19 cellular contexts compared by ENCODE assay signal in the genomic region with DNA sequence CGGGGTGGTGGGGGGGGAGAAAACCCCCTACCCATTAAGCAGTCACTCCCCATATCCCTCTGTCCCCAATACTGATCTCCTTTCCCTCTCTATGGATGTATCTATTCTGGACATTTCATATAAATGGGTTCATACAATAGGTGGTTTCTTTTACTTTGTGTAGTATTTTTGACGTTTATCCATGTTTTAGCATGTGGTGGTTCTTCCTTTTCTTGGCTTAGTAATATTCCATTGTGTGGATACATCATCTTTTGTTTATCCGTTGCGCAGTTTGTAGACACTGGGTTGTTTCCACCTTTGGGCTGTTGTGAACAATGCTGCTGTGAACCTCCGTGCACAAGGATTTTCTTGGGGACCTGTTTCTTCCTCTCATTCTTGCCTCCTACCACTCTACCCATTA. TPM values are rescaled to one million over a fixed set of nuclear protein-coding genes. Genes with fewer than 3 reads are reported as not detected.
A peak's percentile ranks its signal among the peaks of the same experiment; 100 is the strongest.
DNase-seq lines count a peak whose midpoint lies in the region; ATAC-seq, FAIRE-seq and TF ChIP-seq lines count a peak whose summit lies in the region.
"Had no signal": no experiment of that assay in that cellular context is flagged by ENCODE, and none has a peak within 500 bp of the region (broad histone marks: within the 10 kb centered on the region; RNA-seq: fewer than 3 reads in every experiment).

No MANE protein-coding gene starts in this region.

- no peak overlapping the region for H3K4me3 Mint-ChIP-seq in activated CD4-positive, alpha-beta T cell treated with anti-CD3 and anti-CD28 coated beads, Interleukin-2, amount 10 ng/mL, durations not matched to agents 24 days and 14 days
- H3K4me3 Mint-ChIP-seq: B cell; CD8-positive, alpha-beta T cell had no signal

- 95 to 96% methylated on average over 5 of the region's 5 CpGs for WGBS in heart right ventricle, 2 donors

- H3K9ac ChIP-seq in rectal smooth muscle tissue (ENCODE audit: low read length), result no peak overlapping the region

- H3K4me3 ChIP-seq in left ventricle myocardium inferior (no peak overlapping the region), heart right ventricle (no peak overlapping the region), bronchial epithelial cell (ENCODE audit: low read depth, low read length) (no peak overlapping the region), rectal smooth muscle tissue (ENCODE audit: low read length) (no peak overlapping the region)
- H3K4me3 ChIP-seq: SJCRH30 had no signal

- H3K4me1 Mint-ChIP-seq in activated CD4-positive, alpha-beta T cell treated with anti-CD3 and anti-CD28 coated beads, Interleukin-2, amount 10 ng/mL, durations not matched to agents 24 days and 14 days, result peaks cover 74% of the 10 kb centered on the region

- ATAC-seq in heart right ventricle (no peak), HG03460 (IDR thresholded peaks at IDR 0.05; ENCODE audit: unreplicated experiment) (no peak)
- ATAC-seq: CD8-positive, alpha-beta T cell; Panc1 had no signal

- H3K36me3 ChIP-seq in left ventricle myocardium inferior (no peaks in the 10 kb centered on the region), heart right ventricle (peaks cover 0 to 15% (median 0%) of the 10 kb centered on the region in 9 donors), bronchial epithelial cell (ENCODE audit: control insufficient read depth, insufficient read depth, low read length) (peaks cover 6% of the 10 kb centered on the region), rectal smooth muscle tissue (ENCODE audit: control insufficient read depth, insufficient read depth, low read length) (no peaks in the 10 kb centered on the region)
- H3K36me3 ChIP-seq: SJCRH30 had no signal

- TF ChIP-seq CTCF in left ventricle myocardium inferior (IDR thresholded peaks at IDR 0.05; ENCODE audit: borderline replicate concordance) (no peak), heart right ventricle (IDR thresholded peaks at IDR 0.05) (no peak), bronchial epithelial cell (IDR thresholded peaks at IDR 0.05; ENCODE audit: insufficient read depth, low read length, severe bottlenecking) (no peak)

- H3K27me3 ChIP-seq in left ventricle myocardium inferior (ENCODE audit: low read depth) (no peaks in the 10 kb centered on the region), heart right ventricle (no peaks in the 10 kb centered on the region), bronchial epithelial cell (ENCODE audit: control insufficient read depth, insufficient read depth, low read length) (no peaks in the 10 kb centered on the region), rectal smooth muscle tissue (ENCODE audit: control insufficient read depth, insufficient read depth, low read length) (no peaks in the 10 kb centered on the region)
- H3K27me3 ChIP-seq: SJCRH30 had no signal

- intact Hi-C loops in left ventricle myocardium inferior (cut with micrococcal nuclease) (loop anchor here (10.0 kb wide), 1 partner anchor 59 kb away; no protein-coding TSS in a partner anchor), heart right ventricle (cut with DNase I) (loop anchor here in 1 of 10 donors (10.0 kb wide), 1 partner anchor 49 kb away; no protein-coding TSS in a partner anchor)
- intact Hi-C loops in activated CD4-positive, alpha-beta T cell treated with anti-CD3 and anti-CD28 coated beads, Interleukin-2, amount 10 ng/mL, durations not matched to agents 24 days and 14 days (cut with micrococcal nuclease), result no loop called here

- H3K4me1 ChIP-seq in left ventricle myocardium inferior (peaks cover 66% of the 10 kb centered on the region), heart right ventricle (peaks cover 23 to 68% (median 62%) of the 10 kb centered on the region in 9 donors), rectal smooth muscle tissue (ENCODE audit: control insufficient read depth, insufficient read depth, low read length) (peaks cover 48% of the 10 kb centered on the region)
- H3K4me1 ChIP-seq: SJCRH30 had no signal

- DNase-seq in left ventricle myocardium inferior (no peak), heart right ventricle (no peak), bronchial epithelial cell (ENCODE audit: low read depth) (no peak), NCI-H1092 treated with DMSO at 0.1 percent for 48 hours (lab: John Stamatoyannopoulos, UW) (no peak), NCI-H748 treated with DMSO at 0.1 percent for 48 hours (lab: John Stamatoyannopoulos, UW) (no peak)
- no peak for DNase-seq in activated CD4-positive, alpha-beta T cell treated with anti-CD3 and anti-CD28 coated beads, Interleukin-2, amount 10 ng/mL, durations not matched to agents 24 days and 14 days
- DNase-seq: Calu3; CD8-positive, alpha-beta T cell; GOT3; KBM-7; NCI-H1417; NCI-H187 treated with DMSO at 0.1 percent for 48 hours; NCI-H226; NCI-H524 treated with DMSO at 0.1 percent for 48 hours; SJCRH30 had no signal

- no peaks in the 10 kb centered on the region for H3K27me3 Mint-ChIP-seq in activated CD4-positive, alpha-beta T cell treated with anti-CD3 and anti-CD28 coated beads, Interleukin-2, amount 10 ng/mL, durations not matched to agents 24 days and 14 days

- FAIRE-seq in bronchial epithelial cell (lab: Jason Lieb, UNC), result peak; percentile 87

- no peaks in the 10 kb centered on the region for H3K9me3 ChIP-seq in left ventricle myocardium inferior (replicated peaks)
- H3K9me3 ChIP-seq in heart right ventricle, result no peaks in the 10 kb centered on the region
- H3K9me3 ChIP-seq: SJCRH30 had no signal

- H3K9me3 Mint-ChIP-seq in activated CD4-positive, alpha-beta T cell treated with anti-CD3 and anti-CD28 coated beads, Interleukin-2, amount 10 ng/mL, durations not matched to agents 24 days and 14 days, result no peaks in the 10 kb centered on the region
- H3K9me3 Mint-ChIP-seq: CD8-positive, alpha-beta T cell had no signal

- H3K27ac Mint-ChIP-seq in activated CD4-positive, alpha-beta T cell treated with anti-CD3 and anti-CD28 coated beads, Interleukin-2, amount 10 ng/mL, durations not matched to agents 24 days and 14 days, result no peak overlapping the region
- H3K27ac Mint-ChIP-seq: B cell; CD8-positive, alpha-beta T cell had no signal

- peaks cover 29% of the 10 kb centered on the region for H3K36me3 Mint-ChIP-seq in activated CD4-positive, alpha-beta T cell treated with anti-CD3 and anti-CD28 coated beads, Interleukin-2, amount 10 ng/mL, durations not matched to agents 24 days and 14 days (ENCODE audit: low read depth)
- H3K36me3 Mint-ChIP-seq: CD8-positive, alpha-beta T cell had no signal

- H3K27ac ChIP-seq in left ventricle myocardium inferior (replicated peaks), result peak overlapping the region; percentile 94
- no peak overlapping the region for H3K27ac ChIP-seq in heart right ventricle
- H3K27ac ChIP-seq in rectal smooth muscle tissue (ENCODE audit: low read depth, low read length), result peak overlapping the region; percentile 95
- H3K27ac ChIP-seq: SJCRH30 had no signal

RNA-seq across cellular contexts. Expression of gene LDHD, which starts 12.6 kb away (rescaled TPM):
- total RNA-seq in left ventricle myocardium inferior, result 97.9 TPM
- total RNA-seq in heart right ventricle, result 100 to 1,000 TPM in 3 of 10 donors, 10 to 100 TPM in 7; 69.7 to 135 (median 94.9) TPM
- 10 to 100 TPM; 60.7 to 69.5 TPM for polyA plus RNA-seq in heart right ventricle
- total RNA-seq in bronchial epithelial cell, result 0.53 and 1.9 TPM in 2 replicates
- 0.09 and 0.24 TPM in 2 replicates for total RNA-seq in activated CD4-positive, alpha-beta T cell treated with anti-CD3 and anti-CD28 coated beads, Interleukin-2, amount 10 ng/mL, durations not matched to agents 24 days and 14 days
- total RNA-seq: B cell; CD8-positive, alpha-beta T cell had no signal

RNA-seq across cellular contexts. Expression of gene ZFP1, which starts 44.3 kb away (rescaled TPM):
- total RNA-seq in left ventricle myocardium inferior (6.7 TPM), heart right ventricle (10 to 100 TPM in 2 of 10 donors, 1 to 10 TPM in 8; 4.2 to 11.5 (median 7.0) TPM), bronchial epithelial cell (4.5 and 10.5 TPM in 2 replicates)
- polyA plus RNA-seq in heart right ventricle, result 1 to 10 TPM; 3.0 to 4.7 TPM
- 14.3 and 16.5 TPM in 2 replicates for total RNA-seq in activated CD4-positive, alpha-beta T cell treated with anti-CD3 and anti-CD28 coated beads, Interleukin-2, amount 10 ng/mL, durations not matched to agents 24 days and 14 days

Comparison
In these comparisons a context has a peak if more than half of its experiments do, and no peak if none do; other contexts are left out.
1. H3K27ac ChIP-seq: peak in left ventricle myocardium inferior (single experiment) and rectal smooth muscle tissue (single experiment); none in heart right ventricle (0 of 10).
2. RNA of gene LDHD, which starts 12.6 kb away (total RNA-seq): 97.9 TPM in left ventricle myocardium inferior (single experiment) and 69.7 to 135 TPM in heart right ventricle; 0.53 to 1.9 TPM in bronchial epithelial cell and 0.09 to 0.24 TPM in activated CD4-positive, alpha-beta T cell treated with anti-CD3 and anti-CD28 coated beads, Interleukin-2, amount 10 ng/mL, durations not matched to agents 24 days and 14 days; every median in the first group is over 10 times any median in the second.